ENCODE assay signal across 1 cellular context in the genomic region with DNA sequence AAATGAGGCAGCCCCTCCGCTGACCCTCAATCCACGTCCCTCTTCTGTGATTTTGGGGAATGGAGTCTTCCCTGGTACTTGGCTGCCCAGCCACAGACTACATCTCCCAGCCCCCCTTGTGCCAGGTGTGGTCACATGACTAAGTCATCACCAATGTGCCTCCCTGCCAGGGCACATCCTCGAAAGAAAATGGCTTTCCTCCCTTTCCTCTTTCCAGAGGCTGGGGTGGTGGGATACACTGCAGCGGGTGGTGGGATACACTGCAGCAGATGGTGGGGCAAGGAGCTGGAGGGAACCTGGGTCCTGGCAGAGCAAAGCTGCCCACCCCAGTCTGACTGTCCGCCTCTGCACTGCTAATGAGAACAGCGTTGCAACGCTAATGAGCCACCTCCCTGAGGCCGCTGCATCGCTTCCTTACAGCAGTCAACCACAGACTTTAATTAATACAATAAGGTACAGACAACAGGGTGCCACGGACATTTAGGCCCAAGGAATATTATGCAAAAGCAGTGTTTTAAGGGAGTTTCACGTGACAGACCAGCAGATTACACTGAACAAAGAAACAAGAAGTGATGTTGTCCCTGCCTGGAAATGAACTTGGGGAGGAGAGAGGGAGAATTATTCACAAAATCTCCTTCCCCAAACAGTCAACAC.
TF ChIP-seq lines count a peak whose summit lies in the region.

No MANE protein-coding gene starts in this region.

TF ChIP-seq in IMR-90, 13 proteins besides CTCF, POLR2A, EP300 and RAD21 (continued from another document):
- no peak for TF ChIP-seq ELK1 (IDR thresholded peaks at IDR 0.05; ENCODE audit: borderline replicate concordance, low read depth, low read length)
- TF ChIP-seq MAZ (IDR thresholded peaks at IDR 0.05; ENCODE audit: borderline replicate concordance, low read depth, low read length), result no peak
- TF ChIP-seq, protein P1, sequence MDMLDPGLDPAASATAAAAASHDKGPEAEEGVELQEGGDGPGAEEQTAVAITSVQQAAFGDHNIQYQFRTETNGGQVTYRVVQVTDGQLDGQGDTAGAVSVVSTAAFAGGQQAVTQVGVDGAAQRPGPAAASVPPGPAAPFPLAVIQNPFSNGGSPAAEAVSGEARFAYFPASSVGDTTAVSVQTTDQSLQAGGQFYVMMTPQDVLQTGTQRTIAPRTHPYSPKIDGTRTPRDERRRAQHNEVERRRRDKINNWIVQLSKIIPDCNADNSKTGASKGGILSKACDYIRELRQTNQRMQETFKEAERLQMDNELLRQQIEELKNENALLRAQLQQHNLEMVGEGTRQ (IDR thresholded peaks at IDR 0.05; ENCODE audit: low read depth, low read length), result no peak
- TF ChIP-seq MAFK (IDR thresholded peaks at IDR 0.05; ENCODE audit: low read depth, low read length), result no peak
- no peak for TF ChIP-seq NFE2L2 (IDR thresholded peaks at IDR 0.05; ENCODE audit: low read depth, low read length)
